11 cellular contexts compared by ENCODE assay signal in the genomic region with DNA sequence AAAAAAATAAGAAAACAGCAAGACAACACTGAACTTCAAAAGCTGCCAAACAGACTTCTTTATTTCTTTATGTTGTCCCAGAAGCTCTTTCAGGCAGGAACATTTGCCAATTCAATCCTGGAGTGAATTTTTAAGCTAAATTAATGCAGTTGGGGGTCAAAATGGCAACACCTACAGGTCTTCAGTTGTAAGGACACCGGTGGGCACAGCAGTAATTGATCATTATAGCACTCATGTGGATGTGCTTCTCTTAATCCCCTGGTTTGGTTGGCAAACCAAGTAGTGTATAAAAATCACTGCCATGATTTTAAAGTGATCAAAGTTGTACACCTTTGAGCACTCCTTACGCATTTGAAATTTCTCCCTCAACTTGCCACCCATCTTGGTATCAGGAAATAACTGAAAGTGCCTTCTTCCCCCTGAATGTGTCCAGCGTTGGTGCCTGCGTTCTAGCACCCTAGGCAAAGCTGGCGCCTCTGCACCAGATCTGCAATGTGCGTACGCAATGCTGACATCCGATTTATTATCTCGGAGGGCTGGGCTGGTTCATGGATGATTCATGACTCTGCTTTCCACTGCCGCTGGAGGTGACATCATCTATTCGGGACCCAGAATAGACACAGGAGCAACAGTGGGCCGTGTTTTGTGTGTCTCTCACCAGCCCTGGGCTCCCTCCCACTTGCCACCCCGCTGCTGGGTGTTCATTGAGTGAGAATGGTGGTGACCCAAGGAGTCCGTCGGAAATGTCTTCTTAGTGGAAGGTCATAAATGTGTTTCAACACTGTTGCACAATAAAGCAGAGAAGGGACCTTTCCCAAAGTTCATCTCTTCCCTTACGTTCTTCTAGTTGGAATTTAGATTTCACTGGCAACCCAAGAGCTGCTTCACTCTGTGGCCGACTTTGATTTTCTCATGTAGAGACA.
A peak's percentile ranks its signal among the peaks of the same experiment; 100 is the strongest.
DNase-seq lines count a peak whose midpoint lies in the region; ATAC-seq, FAIRE-seq and TF ChIP-seq lines count a peak whose summit lies in the region.
"Had no signal": no experiment of that assay in that cellular context is flagged by ENCODE, and none has a peak within 500 bp of the region (broad histone marks: within the 10 kb centered on the region; RNA-seq: fewer than 3 reads in every experiment).

No MANE protein-coding gene starts in this region.

- H3K9ac ChIP-seq in KMS-11 = peak overlapping the region; percentile 15; the same call in 1 of the 2 replicates
- H3K9ac ChIP-seq in keratinocyte (ENCODE audit: control insufficient read depth, extremely low read depth, insufficient read depth, low read length) = no peak overlapping the region

- H3K9me3 ChIP-seq in adrenal gland (replicated peaks in 1 of 3) (no peaks in the 10 kb centered on the region), keratinocyte (ENCODE audit: control insufficient read depth, low read depth, low read length) (no peaks in the 10 kb centered on the region)

- FAIRE-seq in keratinocyte (lab: Jason Lieb, UNC) = peak; percentile 91

- dilution Hi-C loops in keratinocyte (cut with MboI; ENCODE audit: extremely low pct_ligation_motif_present, low sequenced_read_pairs) = no loop called here

- H3K4me2 ChIP-seq in KMS-11 = peak overlapping the region; percentile 79
- H3K4me2 ChIP-seq in keratinocyte (ENCODE audit: control insufficient read depth, extremely low read depth, insufficient read depth, low read depth, low read length) = peak overlapping the region; percentile 53

- peak overlapping the region; percentile 79 for H3K27ac ChIP-seq in KMS-11
- peak overlapping the region; percentile 68 to 93 (median 82) for H3K27ac ChIP-seq in adrenal gland
- no peak overlapping the region for H3K27ac ChIP-seq in keratinocyte (ENCODE audit: control insufficient read depth, insufficient read depth, low read length)
- H3K27ac ChIP-seq: VCaP had no signal

- H4K20me1 ChIP-seq in KMS-11 (ENCODE audit: insufficient read depth) (no peaks in the 10 kb centered on the region), keratinocyte (ENCODE audit: control insufficient read depth, extremely low read depth, insufficient read depth, low read length) (no peaks in the 10 kb centered on the region)

- no peaks in the 10 kb centered on the region for H3K27me3 Mint-ChIP-seq in stimulated activated naive B cell treated with anti-CD40 and anti-IgM and Interleukin-4, amounts not matched to agents 10 μg/mL and 1 μg/mL and 100 μg/mL, for 72 hours
- H3K27me3 Mint-ChIP-seq: B cell had no signal

- no peak overlapping the region for H3K27ac Mint-ChIP-seq in stimulated activated naive B cell treated with anti-CD40 and anti-IgM and Interleukin-4, amounts not matched to agents 10 μg/mL and 1 μg/mL and 100 μg/mL, for 72 hours
- H3K27ac Mint-ChIP-seq: B cell had no signal

- no peaks in the 10 kb centered on the region for H3K9me1 ChIP-seq in keratinocyte (ENCODE audit: control insufficient read depth, extremely low read depth, insufficient read depth, low read length)

- no peak overlapping the region for H2AFZ ChIP-seq in KMS-11 (ENCODE audit: low read depth)
- no peak overlapping the region for H2AFZ ChIP-seq in keratinocyte (ENCODE audit: control insufficient read depth, low read length)

- peak; percentile 91 for DNase-seq in A172 (ENCODE audit: low spot score)
- peak; percentile 88 to 96 (median 95) for DNase-seq in adrenal gland
- no peak for DNase-seq in keratinocyte (ENCODE audit: low read depth, low spot score)
- DNase-seq in stimulated activated naive B cell treated with anti-CD40 and anti-IgM and Interleukin-4, amounts not matched to agents 10 μg/mL and 1 μg/mL and 100 μg/mL, for 72 hours = no peak
- DNase-seq in NCI-H2107 treated with DMSO at 0.1 percent for 48 hours (lab: John Stamatoyannopoulos, UW; ENCODE audit: unreplicated experiment) = no peak
- DNase-seq: NCI-H2029 had no signal

- H3K4me3 ChIP-seq in KMS-11 (IDR thresholded peaks at IDR 0.05; ENCODE audit: insufficient read depth, low read depth, low read length) (no peak overlapping the region), adrenal gland (no peak overlapping the region), keratinocyte (ENCODE audit: control insufficient read depth in 2 of 3, extremely low read depth in 1 of 3, insufficient read depth in 2 of 3, low read depth in 1 of 3, low read length in 3 of 3) (no peak overlapping the region)

- peak; percentile 54 to 93 for TF ChIP-seq POLR2A in adrenal gland (IDR thresholded peaks at IDR 0.05)

- H3K4me3 Mint-ChIP-seq in stimulated activated naive B cell treated with anti-CD40 and anti-IgM and Interleukin-4, amounts not matched to agents 10 μg/mL and 1 μg/mL and 100 μg/mL, for 72 hours = no peak overlapping the region
- H3K4me3 Mint-ChIP-seq: B cell had no signal

- peaks cover 16% of the 10 kb centered on the region; the same call in 1 of the 2 replicates for H3K79me2 ChIP-seq in KMS-11 (ENCODE audit: insufficient read depth, low read depth)
- no peaks in the 10 kb centered on the region for H3K79me2 ChIP-seq in keratinocyte (ENCODE audit: control insufficient read depth, insufficient read depth, low read length)

- peaks cover 2 to 18% of the 10 kb centered on the region in 2 donors for H3K36me3 Mint-ChIP-seq in stimulated activated naive B cell treated with anti-CD40 and anti-IgM and Interleukin-4, amounts not matched to agents 10 μg/mL and 1 μg/mL and 100 μg/mL, for 72 hours

- no peaks in the 10 kb centered on the region for H3K9me3 Mint-ChIP-seq in stimulated activated naive B cell treated with anti-CD40 and anti-IgM and Interleukin-4, amounts not matched to agents 10 μg/mL and 1 μg/mL and 100 μg/mL, for 72 hours

- H3K4me1 Mint-ChIP-seq in stimulated activated naive B cell treated with anti-CD40 and anti-IgM and Interleukin-4, amounts not matched to agents 10 μg/mL and 1 μg/mL and 100 μg/mL, for 72 hours = peaks cover 20 to 67% of the 10 kb centered on the region in 2 donors

- H3K36me3 ChIP-seq in KMS-11 (ENCODE audit: insufficient read depth) = no peaks in the 10 kb centered on the region
- H3K36me3 ChIP-seq in adrenal gland (replicated peaks in 1 of 2) = no peaks in the 10 kb centered on the region
- H3K36me3 ChIP-seq in keratinocyte (ENCODE audit: control insufficient read depth in 2 of 2, extremely low read depth in 1 of 2, insufficient read depth in 2 of 2, low read length in 2 of 2) = no peaks in the 10 kb centered on the region

- H3K4me1 ChIP-seq in KMS-11 (ENCODE audit: low read depth, poor library complexity, severe bottlenecking) (peaks cover 82% of the 10 kb centered on the region), adrenal gland (replicated peaks in 1 of 2) (peaks cover 38 to 74% of the 10 kb centered on the region in 2 donors), keratinocyte (ENCODE audit: control insufficient read depth, extremely low read depth, insufficient read depth, low read length) (peaks cover 9% of the 10 kb centered on the region)

- H3K27me3 ChIP-seq in KMS-11 (ENCODE audit: insufficient read depth, low read depth) (no peaks in the 10 kb centered on the region), adrenal gland (no peaks in the 10 kb centered on the region), keratinocyte (ENCODE audit: control insufficient read depth, extremely low read depth, insufficient read depth, low read length) (no peaks in the 10 kb centered on the region)

- ATAC-seq in HG03135 (IDR thresholded peaks at IDR 0.05; ENCODE audit: unreplicated experiment) = no peak
- no peak for ATAC-seq in stimulated activated naive B cell treated with anti-CD40 and anti-IgM and Interleukin-4, amounts not matched to agents 10 μg/mL and 1 μg/mL and 100 μg/mL, for 72 hours (replicated peaks)
- no peak for ATAC-seq in HG03521 (IDR thresholded peaks at IDR 0.05; ENCODE audit: unreplicated experiment)

- TF ChIP-seq CTCF in KMS-11 (conservative IDR thresholded peaks at IDR 0.05; ENCODE audit: low read depth, low read length) (no peak), adrenal gland (IDR thresholded peaks at IDR 0.05) (peak in 2 of 6 experiments; percentile 3 to 14), keratinocyte (optimal IDR thresholded peaks at IDR 0.05 in 1 of 3, IDR thresholded peaks at IDR 0.05 in 1 of 3, conservative IDR thresholded peaks at IDR 0.05 in 1 of 3; ENCODE audit: extremely low read depth in 1 of 3, insufficient read depth in 2 of 3, low read length in 3 of 3) (no peak)

- WGBS in adrenal gland, 4 donors = 33 to 48% (median 36%) methylated on average over 16 to 17 of the region's 17 CpGs

- intact Hi-C loops in adrenal gland (cut with DNase I) = no loop called here

Comparison
In these comparisons a context has a peak if more than half of its experiments do, and no peak if none do; other contexts are left out.
1. DNase-seq: peak in A172 (single experiment) and adrenal gland (7 of 7); none in keratinocyte (single experiment), stimulated activated naive B cell treated with anti-CD40 and anti-IgM and Interleukin-4, amounts not matched to agents 10 μg/mL and 1 μg/mL and 100 μg/mL, for 72 hours (single experiment) and NCI-H2107 treated with DMSO at 0.1 percent for 48 hours (single experiment).